Comparison of ENCODE assay signal across 19 cellular contexts in the genomic region with DNA sequence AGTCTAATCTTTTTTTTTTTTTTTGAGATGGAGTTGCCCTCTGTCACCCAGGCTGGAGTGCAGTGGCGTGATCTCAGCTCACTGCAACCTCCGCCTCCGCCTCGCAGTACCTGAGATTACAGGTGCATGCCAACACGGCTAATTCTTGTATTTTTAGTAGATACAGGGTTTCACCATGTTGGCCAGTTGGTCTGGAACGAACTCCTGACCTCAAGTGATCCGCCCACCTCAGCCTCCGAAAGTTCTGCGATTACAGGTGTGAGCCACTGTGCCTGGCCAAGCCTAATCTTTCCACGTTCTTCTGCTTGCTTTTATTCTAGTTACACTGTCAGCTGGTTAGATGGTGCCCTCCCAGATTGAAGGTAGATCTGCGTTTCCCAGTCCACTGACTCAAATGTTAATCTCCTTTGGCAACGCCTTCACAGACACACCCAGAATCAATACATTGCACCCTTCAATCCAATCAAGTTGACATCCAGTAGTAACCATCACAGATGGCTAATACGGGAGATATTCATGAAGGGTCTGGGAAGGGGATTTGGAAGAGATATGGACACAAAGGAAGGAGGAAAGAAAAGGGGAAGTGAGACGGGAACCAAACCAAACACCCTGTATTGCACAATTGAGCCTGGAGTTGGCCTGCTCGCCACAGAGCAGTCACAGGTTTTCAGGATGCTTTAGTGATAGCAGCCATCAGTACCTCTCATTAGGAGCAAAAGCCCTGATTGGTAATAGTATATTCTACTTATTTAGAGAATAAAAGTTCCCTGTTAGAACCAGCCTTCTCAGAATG.
"Had no signal": no experiment of that assay in that cellular context is flagged by ENCODE, and none has a peak within 500 bp of the region (broad histone marks: within the 10 kb centered on the region; RNA-seq: fewer than 3 reads in every experiment).

No MANE protein-coding gene starts in this region.

- H3K27ac ChIP-seq: esophagus muscularis mucosa, left ventricle myocardium inferior, skin epidermis had no signal

- H3K4me1 ChIP-seq: esophagus muscularis mucosa, left ventricle myocardium inferior had no signal

- H3K4me3 ChIP-seq: esophagus muscularis mucosa, hepatocyte, left ventricle myocardium inferior, skin epidermis had no signal

- DNase-seq: activated CD4-positive, alpha-beta T cell treated with anti-CD3 and anti-CD28 coated beads for 1 hour; activated CD4-positive, alpha-beta T cell treated with anti-CD3 and anti-CD28 coated beads, Interleukin-2, amount 50 U/mL, for 4 hours; activated naive CD4-positive, alpha-beta T cell treated with anti-CD3 and anti-CD28 coated beads for 36 hours; activated naive CD8-positive, alpha-beta T cell treated with anti-CD3 and anti-CD28 coated beads, Interleukin-2, amount 50 U/mL, for 24 hours; aorta; cortex of kidney; effector CD4-positive, alpha-beta T cell; kidney; left ventricle myocardium inferior; nucleus accumbens; stimulated activated CD4-positive, alpha-beta T cell treated with anti-CD3 and anti-CD28 coated beads, Interleukin-4, amount 100 ng/mL, for 24 hours; stimulated activated naive CD4-positive, alpha-beta T cell treated with Interleukin-2 at 50 U/mL for 16 hours; substantia nigra had no signal

- H3K27me3 ChIP-seq: esophagus muscularis mucosa, hepatocyte had no signal

- H3K9me3 ChIP-seq: esophagus muscularis mucosa, left ventricle myocardium inferior had no signal

- ATAC-seq: activated naive CD8-positive, alpha-beta T cell treated with anti-CD3 and anti-CD28 coated beads, Interleukin-2, amount 50 U/mL, for 24 hours; activated T-helper 17 cell treated with anti-CD3 and anti-CD28 coated beads, Interleukin-2, amount 50 U/mL, for 72 hours; natural killer cell treated with Interleukin-12 subunit alpha and Interleukin-12 subunit beta and Interleukin-15 and Interleukin-18, amount 100 ng/mL, for 72 hours; right cardiac atrium had no signal

- H3K36me3 ChIP-seq: esophagus muscularis mucosa, left ventricle myocardium inferior had no signal
